In the genomic region with DNA sequence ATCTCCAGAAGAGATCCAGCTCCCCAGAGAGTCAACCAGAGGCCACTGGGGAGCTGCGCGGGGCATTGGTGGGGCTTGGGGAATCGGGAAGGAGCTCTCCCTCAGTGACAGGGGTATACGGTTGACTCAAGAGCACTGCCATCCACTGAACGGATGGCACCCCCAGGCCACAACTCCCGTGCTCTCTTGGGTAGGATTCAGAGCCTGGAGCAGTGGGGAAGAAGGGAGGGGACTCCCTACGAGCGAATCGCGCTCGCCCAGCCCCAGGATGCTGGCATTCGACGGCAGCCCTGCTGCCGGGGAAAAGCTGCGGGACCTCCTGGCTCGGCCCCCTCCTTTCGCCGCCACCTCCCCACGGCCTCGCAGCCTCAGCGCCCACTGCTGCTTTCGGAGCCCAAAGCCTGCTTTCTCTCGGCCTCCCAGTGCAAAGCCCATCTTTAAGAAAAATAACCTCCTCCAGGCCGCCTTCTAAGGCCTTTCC, we compare ENCODE assay signal across 8 cellular contexts. TPM values are rescaled to one million over a fixed set of nuclear protein-coding genes. Genes with fewer than 3 reads are reported as not detected.
A peak's percentile ranks its signal among the peaks of the same experiment; 100 is the strongest.
DNase-seq lines count a peak whose midpoint lies in the region; ATAC-seq and TF ChIP-seq lines count a peak whose summit lies in the region.

No MANE protein-coding gene starts in this region.

- CTCF ChIA-PET in activated CD8-positive, alpha-beta memory T cell treated with anti-CD3 and anti-CD28 coated beads, Interleukin-2, amount 10 ng/mL, durations not matched to agents 7 days and 5 days (lab: Charles Lee), result interaction anchor here (0.9 to 1.8 kb wide), 8 partner anchors 20 to 134 kb away, joined by 3 to 5 read pairs (median 4); a partner anchor contains a TSS

- intact Hi-C loops in sciatic nerve (cut with DNase I), result no loop called here

- H3K9me3 ChIP-seq in WERI-Rb-1 (ENCODE audit: severe bottlenecking), result no peaks in the 10 kb centered on the region
- no peaks in the 10 kb centered on the region for H3K9me3 ChIP-seq in hepatocyte (ENCODE audit: low read depth)

- H4K20me1 ChIP-seq in hepatocyte (ENCODE audit: insufficient read depth, poor library complexity, severe bottlenecking), result no peaks in the 10 kb centered on the region

- no peaks in the 10 kb centered on the region for H3K36me3 ChIP-seq in WERI-Rb-1
- H3K36me3 ChIP-seq in hepatocyte (replicated peaks; ENCODE audit: insufficient read depth, low read depth), result no peaks in the 10 kb centered on the region

- H3K4me3 Mint-ChIP-seq in activated CD8-positive, alpha-beta memory T cell treated with anti-CD3 and anti-CD28 coated beads, Interleukin-2, amount 10 ng/mL, durations not matched to agents 7 days and 5 days, result no peak overlapping the region

- H3K4me1 ChIP-seq in hepatocyte (ENCODE audit: insufficient read depth), result peaks cover 24% of the 10 kb centered on the region

- TF ChIP-seq CTCF in WERI-Rb-1 (IDR thresholded peaks at IDR 0.05; ENCODE audit: low read depth, low read length), result no peak
- no peak for TF ChIP-seq CTCF in hepatocyte (IDR thresholded peaks at IDR 0.05; ENCODE audit: poor library complexity)

- peak overlapping the region; percentile 67 for H2AFZ ChIP-seq in hepatocyte

- WGBS in hepatocyte (ENCODE audit: low lambda C conversion rate, missing lambda C conversion rate), result 20% methylated on average over 21 of the region's 24 CpGs

- peaks cover 7% of the 10 kb centered on the region for H3K4me1 Mint-ChIP-seq in activated CD8-positive, alpha-beta memory T cell treated with anti-CD3 and anti-CD28 coated beads, Interleukin-2, amount 10 ng/mL, durations not matched to agents 7 days and 5 days

- H3K36me3 Mint-ChIP-seq in activated CD8-positive, alpha-beta memory T cell treated with anti-CD3 and anti-CD28 coated beads, Interleukin-2, amount 10 ng/mL, durations not matched to agents 7 days and 5 days, result no peaks in the 10 kb centered on the region

- ATAC-seq in sciatic nerve, result peak; percentile 1
- no peak for ATAC-seq in activated CD8-positive, alpha-beta memory T cell treated with anti-CD3 and anti-CD28 coated beads, Interleukin-2, amount 10 ng/mL, durations not matched to agents 7 days and 5 days

- DNase-seq in COLO668 (lab: John Stamatoyannopoulos, UW; ENCODE audit: unreplicated experiment) (peak; percentile 43), WERI-Rb-1 (no peak), hepatocyte (ENCODE audit: low spot score) (no peak), sciatic nerve (ENCODE audit: low spot score) (peak; percentile 62), GM03348 (ENCODE audit: low spot score) (no peak), NCI-H2029 treated with DMSO at 0.1 percent for 48 hours (lab: John Stamatoyannopoulos, UW) (no peak), dedifferentiated amniotic fluid mesenchymal stem cell (ENCODE audit: extremely low spot score) (no peak)
- DNase-seq in activated CD8-positive, alpha-beta memory T cell treated with anti-CD3 and anti-CD28 coated beads, Interleukin-2, amount 10 ng/mL, durations not matched to agents 7 days and 5 days, result no peak

- no peak overlapping the region for H3K27ac Mint-ChIP-seq in activated CD8-positive, alpha-beta memory T cell treated with anti-CD3 and anti-CD28 coated beads, Interleukin-2, amount 10 ng/mL, durations not matched to agents 7 days and 5 days

- peak overlapping the region; percentile 66 for H3K27ac ChIP-seq in WERI-Rb-1
- no peak overlapping the region for H3K27ac ChIP-seq in hepatocyte

- H3K4me3 ChIP-seq in WERI-Rb-1 (ENCODE audit: low read depth, low read length), result peak overlapping the region; percentile 41
- H3K4me3 ChIP-seq in hepatocyte, result no peak overlapping the region

- no peaks in the 10 kb centered on the region for H3K9me2 ChIP-seq in hepatocyte (replicated peaks; ENCODE audit: insufficient read depth)

- peak overlapping the region; percentile 91 for H3K4me2 ChIP-seq in hepatocyte

- H3K79me2 ChIP-seq in hepatocyte, result no peaks in the 10 kb centered on the region

- H3K27me3 Mint-ChIP-seq in activated CD8-positive, alpha-beta memory T cell treated with anti-CD3 and anti-CD28 coated beads, Interleukin-2, amount 10 ng/mL, durations not matched to agents 7 days and 5 days, result peaks cover 37% of the 10 kb centered on the region

- H3K27me3 ChIP-seq in WERI-Rb-1 (ENCODE audit: insufficient read depth, low read depth, severe bottlenecking) (no peaks in the 10 kb centered on the region), hepatocyte (peaks cover 29% of the 10 kb centered on the region)

- no peaks in the 10 kb centered on the region for H3K9me3 Mint-ChIP-seq in activated CD8-positive, alpha-beta memory T cell treated with anti-CD3 and anti-CD28 coated beads, Interleukin-2, amount 10 ng/mL, durations not matched to agents 7 days and 5 days (ENCODE audit: low read depth)

RNA-seq across cellular contexts. Expression of a gene that starts 0.5 kb away (rescaled TPM):
- total RNA-seq in hepatocyte (0.88 and 3.2 TPM in 2 replicates), sciatic nerve (12.5 TPM)
- 13.4 and 20.1 TPM in 2 replicates for polyA plus RNA-seq in hepatocyte
- total RNA-seq in activated CD8-positive, alpha-beta memory T cell treated with anti-CD3 and anti-CD28 coated beads, Interleukin-2, amount 10 ng/mL, durations not matched to agents 7 days and 5 days, result not detected

RNA-seq across cellular contexts. Expression of a gene that starts 22.4 kb away (rescaled TPM):
- total RNA-seq in hepatocyte (1.9 and 5.9 TPM in 2 replicates), sciatic nerve (16.3 TPM)
- 10.0 and 10.6 TPM in 2 replicates for polyA plus RNA-seq in hepatocyte
- total RNA-seq in activated CD8-positive, alpha-beta memory T cell treated with anti-CD3 and anti-CD28 coated beads, Interleukin-2, amount 10 ng/mL, durations not matched to agents 7 days and 5 days, result under 1 TPM; 0.41 to 0.49 TPM

RNA-seq across cellular contexts. Expression of a gene that starts 37.1 kb away (rescaled TPM):
- total RNA-seq in hepatocyte (0.93 and 1.6 TPM in 2 replicates), sciatic nerve (0.53 TPM)
- polyA plus RNA-seq in hepatocyte, result 2.3 and 4.2 TPM in 2 replicates
- total RNA-seq in activated CD8-positive, alpha-beta memory T cell treated with anti-CD3 and anti-CD28 coated beads, Interleukin-2, amount 10 ng/mL, durations not matched to agents 7 days and 5 days, result under 1 TPM in 1 of 2 experiments, not detected in 1; 0.14 TPM

Comparison
In these comparisons a context has a peak if more than half of its experiments do, and no peak if none do; other contexts are left out.
1. DNase-seq: peak in COLO668 (single experiment) and sciatic nerve (single experiment); none in WERI-Rb-1 (single experiment), hepatocyte (single experiment), GM03348 (single experiment), NCI-H2029 treated with DMSO at 0.1 percent for 48 hours (single experiment), activated CD8-positive, alpha-beta memory T cell treated with anti-CD3 and anti-CD28 coated beads, Interleukin-2, amount 10 ng/mL, durations not matched to agents 7 days and 5 days (single experiment) and dedifferentiated amniotic fluid mesenchymal stem cell (single experiment).